ENCODE assay signal across 34 cellular contexts in the genomic region with DNA sequence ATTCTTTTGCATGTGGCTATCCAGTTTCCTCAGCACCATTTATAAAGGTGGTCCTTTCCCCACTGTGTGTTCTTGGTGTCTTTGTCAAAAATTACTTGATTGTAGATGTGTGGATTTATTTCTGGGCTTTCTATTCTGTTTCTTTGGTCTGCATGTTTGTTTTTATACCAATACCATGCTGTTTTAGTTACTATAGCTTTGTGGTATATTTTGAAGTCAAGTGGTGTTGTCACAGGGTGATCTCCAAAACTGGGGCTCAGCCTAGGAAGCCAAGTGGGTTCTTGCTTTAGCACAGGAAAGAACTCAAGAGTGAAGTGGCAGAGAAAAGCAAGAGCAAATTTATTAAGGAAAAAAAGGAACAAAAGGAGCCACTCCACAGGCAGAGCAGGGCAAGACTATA. TPM values are rescaled to one million over a fixed set of nuclear protein-coding genes. Genes with fewer than 3 reads are reported as not detected.
"Had no signal": no experiment of that assay in that cellular context is flagged by ENCODE, and none has a peak within 500 bp of the region (broad histone marks: within the 10 kb centered on the region; RNA-seq: fewer than 3 reads in every experiment).

No MANE protein-coding gene starts in this region.

- H3K4me3 Mint-ChIP-seq: activated CD4-positive, alpha-beta memory T cell treated with anti-CD3 and anti-CD28 coated beads, Interleukin-2, amount 10 ng/mL, durations not matched to agents 7 days and 5 days; activated CD4-positive, alpha-beta T cell treated with anti-CD3 and anti-CD28 coated beads, Interleukin-2, amount 10 ng/mL, durations not matched to agents 7 days and 5 days; activated CD8-positive, alpha-beta memory T cell treated with anti-CD3 and anti-CD28 coated beads, Interleukin-2, amount 10 ng/mL, durations not matched to agents 7 days and 5 days; activated naive CD4-positive, alpha-beta T cell treated with anti-CD3 and anti-CD28 coated beads for 36 hours; activated naive CD4-positive, alpha-beta T cell treated with anti-CD3 and anti-CD28 coated beads, Interleukin-2, amount 50 U/mL, for 24 hours; activated T-helper 1 cell treated with anti-CD3 and anti-CD28 coated beads, Interleukin-12 subunit alpha, Interleukin-12 subunit beta, Interleukin-2, Interleukin-4 antibody, amounts not matched to agents 30 ng/mL and 10 ng/mL and 1 ng/mL, durations not matched to agents 14 hours and 24 hours and 36 hours; effector memory CD8-positive, alpha-beta T cell had no signal

- H3K9me3 Mint-ChIP-seq: activated naive CD4-positive, alpha-beta T cell treated with anti-CD3 and anti-CD28 coated beads, Interleukin-2, amount 50 U/mL, for 24 hours had no signal

- H3K9me3 ChIP-seq: adrenal gland, body of pancreas had no signal

- H3K27ac Mint-ChIP-seq: activated CD4-positive, alpha-beta memory T cell treated with anti-CD3 and anti-CD28 coated beads, Interleukin-2, amount 10 ng/mL, durations not matched to agents 7 days and 5 days; activated CD4-positive, alpha-beta T cell treated with anti-CD3 and anti-CD28 coated beads, Interleukin-2, amount 10 ng/mL, durations not matched to agents 7 days and 5 days; activated CD8-positive, alpha-beta memory T cell treated with anti-CD3 and anti-CD28 coated beads, Interleukin-2, amount 10 ng/mL, durations not matched to agents 7 days and 5 days; activated naive CD4-positive, alpha-beta T cell treated with anti-CD3 and anti-CD28 coated beads for 36 hours; activated T-helper 1 cell treated with anti-CD3 and anti-CD28 coated beads, Interleukin-12 subunit alpha, Interleukin-12 subunit beta, Interleukin-2, Interleukin-4 antibody, amounts not matched to agents 30 ng/mL and 10 ng/mL and 1 ng/mL, durations not matched to agents 14 hours and 24 hours and 36 hours; activated T-helper 2 cell treated with anti-CD3 and anti-CD28 coated beads, Interferon-gamma antibody, Interleukin-2, Interleukin-4, amounts not matched to agents 10 μg/mL and 5 μg/mL and 100 μg/mL, durations not matched to agents 14 hours and 24 hours and 36 hours; effector memory CD8-positive, alpha-beta T cell had no signal

- H3K36me3 ChIP-seq: adrenal gland, esophagus muscularis mucosa, gastrocnemius medialis, heart left ventricle had no signal

- H3K36me3 Mint-ChIP-seq: activated CD8-positive, alpha-beta memory T cell treated with anti-CD3 and anti-CD28 coated beads, Interleukin-2, amount 10 ng/mL, durations not matched to agents 7 days and 5 days; activated naive CD4-positive, alpha-beta T cell treated with anti-CD3 and anti-CD28 coated beads, Interleukin-2, amount 50 U/mL, for 24 hours had no signal

- H2AFZ ChIP-seq: hepatocyte had no signal

- DNase-seq: activated CD4-positive, alpha-beta memory T cell treated with anti-CD3 and anti-CD28 coated beads, Interleukin-2, amount 10 ng/mL, durations not matched to agents 7 days and 5 days; activated CD4-positive, alpha-beta T cell treated with anti-CD3 and anti-CD28 coated beads for 1 hour; activated CD4-positive, alpha-beta T cell treated with anti-CD3 and anti-CD28 coated beads for 4 hours; activated CD4-positive, alpha-beta T cell treated with anti-CD3 and anti-CD28 coated beads, Interleukin-2, amount 10 ng/mL, durations not matched to agents 7 days and 5 days; activated CD4-positive, alpha-beta T cell treated with anti-CD3 and anti-CD28 coated beads, Interleukin-2, amount 50 U/mL, for 4 hours; activated CD8-positive, alpha-beta memory T cell treated with anti-CD3 and anti-CD28 coated beads, Interleukin-2, amount 10 ng/mL, durations not matched to agents 7 days and 5 days; activated CD8-positive, alpha-beta memory T cell treated with anti-CD3 and anti-CD28 coated beads, Interleukin-2, amount 50 U/mL, for 4 hours; activated effector memory CD4-positive, alpha-beta T cell treated with anti-CD3 and anti-CD28 coated beads, Interleukin-2, amount 50 U/mL, for 16 hours; activated naive CD4-positive, alpha-beta T cell treated with anti-CD3 and anti-CD28 coated beads for 36 hours; activated T-cell treated with anti-CD3 and anti-CD28 coated beads, Interleukin-2, amount 50 U/mL, for 1 hour; activated T-cell treated with anti-CD3 and anti-CD28 coated beads, Interleukin-2, amount 50 U/mL, for 48 hours; adrenal gland; amygdala; aorta; body of pancreas; caudate nucleus; cortex of kidney; dermis blood vessel endothelial cell; effector CD4-positive, alpha-beta T cell; effector memory CD8-positive, alpha-beta T cell; erythroblast; foreskin keratinocyte; gastrocnemius medialis; glutamatergic neuron; heart left ventricle; T-helper 2 cell had no signal

- H3K4me1 ChIP-seq: foreskin keratinocyte had no signal

- H3K4me2 ChIP-seq: hepatocyte had no signal

- H3K4me3 ChIP-seq: adrenal gland, body of pancreas, esophagus muscularis mucosa, gastrocnemius medialis, heart left ventricle, hepatocyte had no signal

- FAIRE-seq: colon had no signal

- H3K79me2 ChIP-seq: hepatocyte had no signal

- H3K27ac ChIP-seq: adrenal gland, body of pancreas, esophagus muscularis mucosa, foreskin keratinocyte, gastrocnemius medialis, heart left ventricle, hepatocyte had no signal

- ATAC-seq: activated CD8-positive, alpha-beta memory T cell treated with anti-CD3 and anti-CD28 coated beads, Interleukin-2, amount 10 ng/mL, durations not matched to agents 7 days and 5 days; body of pancreas; effector memory CD8-positive, alpha-beta T cell; foreskin keratinocyte; gastrocnemius medialis; heart left ventricle had no signal

- H3K27me3 ChIP-seq: body of pancreas had no signal

RNA-seq across cellular contexts. Expression of a gene that starts 6.0 kb away (rescaled TPM):
- total RNA-seq: activated CD4-positive, alpha-beta T cell treated with anti-CD3 and anti-CD28 coated beads, Interleukin-2, amount 10 ng/mL, durations not matched to agents 7 days and 5 days; activated T-helper 1 cell treated with anti-CD3 and anti-CD28 coated beads, Interleukin-12 subunit alpha, Interleukin-12 subunit beta, Interleukin-2, Interleukin-4 antibody, amounts not matched to agents 30 ng/mL and 10 ng/mL and 1 ng/mL, durations not matched to agents 14 hours and 24 hours and 36 hours; activated T-helper 2 cell treated with anti-CD3 and anti-CD28 coated beads, Interferon-gamma antibody, Interleukin-2, Interleukin-4, amounts not matched to agents 10 μg/mL and 5 μg/mL and 100 μg/mL, durations not matched to agents 14 hours and 24 hours and 36 hours; chondrocyte; foreskin keratinocyte; hepatocyte; T-helper 1 cell treated with Interleukin-12 subunit alpha and Interleukin-12 subunit beta and Interleukin-4 antibody, amounts not matched to agents 30 ng/mL and 1 ng/mL, for 36 hours had no signal
- polyA plus RNA-seq: aorta, foreskin keratinocyte, hepatocyte had no signal
